1 cellular context compared by ENCODE assay signal in the genomic region with DNA sequence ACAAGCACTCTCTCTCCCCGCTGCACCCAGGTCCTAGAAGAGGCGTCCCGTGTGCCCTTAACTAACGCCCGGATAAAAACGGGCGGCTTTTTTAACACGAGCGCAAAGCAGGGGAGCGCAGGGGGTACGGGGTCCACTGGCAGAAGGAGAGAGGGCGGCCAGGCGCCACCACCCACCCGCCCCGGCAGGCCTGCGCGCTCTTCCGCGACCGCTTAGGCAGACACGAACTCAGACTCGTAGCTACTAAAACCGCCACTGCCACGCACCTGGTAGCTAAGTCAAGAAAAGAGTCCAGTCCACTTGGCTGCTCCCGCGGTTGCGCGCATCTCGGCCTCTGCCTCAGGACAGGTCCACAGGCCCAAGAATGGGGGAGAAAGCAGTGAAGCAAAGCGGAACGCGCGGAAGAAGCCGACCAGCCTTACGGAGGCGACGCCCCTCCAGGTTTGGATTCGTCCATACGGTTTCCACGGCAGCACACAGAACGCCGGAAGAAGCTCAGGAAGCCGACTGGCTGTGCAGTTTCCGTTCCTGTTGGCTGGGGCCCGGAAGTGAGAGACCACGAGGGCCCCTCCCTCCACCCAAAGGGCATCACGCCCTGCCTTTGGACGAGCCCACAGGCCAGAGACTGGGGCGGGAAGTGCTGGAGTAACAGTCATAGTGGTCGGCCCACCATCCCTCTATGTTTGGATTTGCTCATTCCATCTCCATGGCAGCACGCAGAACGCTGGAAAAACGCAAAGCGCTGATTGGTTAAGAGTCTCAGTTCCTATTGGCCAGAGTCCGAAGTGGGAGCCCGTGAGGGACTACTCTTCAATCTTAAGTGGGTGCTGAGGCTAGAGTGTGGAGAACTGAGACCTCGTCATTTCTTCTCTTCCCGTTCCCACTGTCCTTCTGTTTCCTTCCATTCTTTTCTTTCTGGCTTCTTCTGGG.
A peak's percentile ranks its signal among the peaks of the same experiment; 100 is the strongest.
TF ChIP-seq lines count a peak whose summit lies in the region.

A gene (minus strand): TSS at position 354 of the 930 bp plus-strand sequence. CDS start 7,344 bp downstream, outside the sequence.

TF ChIP-seq in K562, 482 proteins besides CTCF, POLR2A, EP300 and RAD21 (continued from another document and continues in another):
- TF ChIP-seq, protein P1, sequence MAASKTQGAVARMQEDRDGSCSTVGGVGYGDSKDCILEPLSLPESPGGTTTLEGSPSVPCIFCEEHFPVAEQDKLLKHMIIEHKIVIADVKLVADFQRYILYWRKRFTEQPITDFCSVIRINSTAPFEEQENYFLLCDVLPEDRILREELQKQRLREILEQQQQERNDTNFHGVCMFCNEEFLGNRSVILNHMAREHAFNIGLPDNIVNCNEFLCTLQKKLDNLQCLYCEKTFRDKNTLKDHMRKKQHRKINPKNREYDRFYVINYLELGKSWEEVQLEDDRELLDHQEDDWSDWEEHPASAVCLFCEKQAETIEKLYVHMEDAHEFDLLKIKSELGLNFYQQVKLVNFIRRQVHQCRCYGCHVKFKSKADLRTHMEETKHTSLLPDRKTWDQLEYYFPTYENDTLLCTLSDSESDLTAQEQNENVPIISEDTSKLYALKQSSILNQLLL (CRISPR knock-in tag; IDR thresholded peaks at IDR 0.05; ENCODE audit: borderline replicate concordance): no peak
- peak; percentile 86 for TF ChIP-seq ASH1L (IDR thresholded peaks at IDR 0.05; ENCODE audit: borderline replicate concordance, low read depth, partially characterized antibody)
- no peak for TF ChIP-seq ZNF24 (IDR thresholded peaks at IDR 0.05)
- no peak for TF ChIP-seq ZNF778 (CRISPR knock-in tag; IDR thresholded peaks at IDR 0.05)
- TF ChIP-seq DIDO1 (tag; IDR thresholded peaks at IDR 0.05; ENCODE audit: low read depth): no peak; the same call in 1 of the 2 replicates
- no peak for TF ChIP-seq NR2F6 (CRISPR knock-in tag; IDR thresholded peaks at IDR 0.05)
- no peak for TF ChIP-seq ZNF217 (CRISPR knock-in tag; IDR thresholded peaks at IDR 0.05)
- peak; percentile 98 for TF ChIP-seq ETV1 (tag; conservative IDR thresholded peaks at IDR 0.05; ENCODE audit: low read depth)
- TF ChIP-seq PYGO2 (tag; IDR thresholded peaks at IDR 0.05): no peak
- TF ChIP-seq MCM7 (IDR thresholded peaks at IDR 0.05): no peak
- TF ChIP-seq BRD4 (IDR thresholded peaks at IDR 0.05): no peak
- no peak for TF ChIP-seq RBM15 (IDR thresholded peaks at IDR 0.05; ENCODE audit: insufficient read depth, low read length)
- no peak for TF ChIP-seq SMARCE1 (IDR thresholded peaks at IDR 0.05)
- TF ChIP-seq BRF1 (IDR thresholded peaks at IDR 0.05; ENCODE audit: borderline replicate concordance, extremely low read depth, insufficient read length): no peak
- TF ChIP-seq, protein P2, sequence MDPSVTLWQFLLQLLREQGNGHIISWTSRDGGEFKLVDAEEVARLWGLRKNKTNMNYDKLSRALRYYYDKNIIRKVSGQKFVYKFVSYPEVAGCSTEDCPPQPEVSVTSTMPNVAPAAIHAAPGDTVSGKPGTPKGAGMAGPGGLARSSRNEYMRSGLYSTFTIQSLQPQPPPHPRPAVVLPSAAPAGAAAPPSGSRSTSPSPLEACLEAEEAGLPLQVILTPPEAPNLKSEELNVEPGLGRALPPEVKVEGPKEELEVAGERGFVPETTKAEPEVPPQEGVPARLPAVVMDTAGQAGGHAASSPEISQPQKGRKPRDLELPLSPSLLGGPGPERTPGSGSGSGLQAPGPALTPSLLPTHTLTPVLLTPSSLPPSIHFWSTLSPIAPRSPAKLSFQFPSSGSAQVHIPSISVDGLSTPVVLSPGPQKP (CRISPR knock-in tag; IDR thresholded peaks at IDR 0.05): no peak
- peak; percentile 96 for TF ChIP-seq FOXJ2 (tag; IDR thresholded peaks at IDR 0.05)
- no peak for TF ChIP-seq ZNF644 (tag; IDR thresholded peaks at IDR 0.05; ENCODE audit: low read depth)
- TF ChIP-seq, protein P3, sequence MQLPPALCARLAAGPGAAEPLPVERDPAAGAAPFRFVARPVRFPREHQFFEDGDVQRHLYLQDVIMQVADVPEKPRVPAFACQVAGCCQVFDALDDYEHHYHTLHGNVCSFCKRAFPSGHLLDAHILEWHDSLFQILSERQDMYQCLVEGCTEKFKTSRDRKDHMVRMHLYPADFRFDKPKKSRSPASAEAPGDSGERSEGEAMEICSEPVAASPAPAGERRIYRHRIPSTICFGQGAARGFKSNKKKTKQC (CRISPR knock-in tag; IDR thresholded peaks at IDR 0.05): peak; percentile 91; the same call in 1 of the 2 replicates
- TF ChIP-seq ZNF507 (tag; conservative IDR thresholded peaks at IDR 0.05): no peak
- no peak for TF ChIP-seq ZNF124 (CRISPR knock-in tag; IDR thresholded peaks at IDR 0.05)
- TF ChIP-seq, protein P4, sequence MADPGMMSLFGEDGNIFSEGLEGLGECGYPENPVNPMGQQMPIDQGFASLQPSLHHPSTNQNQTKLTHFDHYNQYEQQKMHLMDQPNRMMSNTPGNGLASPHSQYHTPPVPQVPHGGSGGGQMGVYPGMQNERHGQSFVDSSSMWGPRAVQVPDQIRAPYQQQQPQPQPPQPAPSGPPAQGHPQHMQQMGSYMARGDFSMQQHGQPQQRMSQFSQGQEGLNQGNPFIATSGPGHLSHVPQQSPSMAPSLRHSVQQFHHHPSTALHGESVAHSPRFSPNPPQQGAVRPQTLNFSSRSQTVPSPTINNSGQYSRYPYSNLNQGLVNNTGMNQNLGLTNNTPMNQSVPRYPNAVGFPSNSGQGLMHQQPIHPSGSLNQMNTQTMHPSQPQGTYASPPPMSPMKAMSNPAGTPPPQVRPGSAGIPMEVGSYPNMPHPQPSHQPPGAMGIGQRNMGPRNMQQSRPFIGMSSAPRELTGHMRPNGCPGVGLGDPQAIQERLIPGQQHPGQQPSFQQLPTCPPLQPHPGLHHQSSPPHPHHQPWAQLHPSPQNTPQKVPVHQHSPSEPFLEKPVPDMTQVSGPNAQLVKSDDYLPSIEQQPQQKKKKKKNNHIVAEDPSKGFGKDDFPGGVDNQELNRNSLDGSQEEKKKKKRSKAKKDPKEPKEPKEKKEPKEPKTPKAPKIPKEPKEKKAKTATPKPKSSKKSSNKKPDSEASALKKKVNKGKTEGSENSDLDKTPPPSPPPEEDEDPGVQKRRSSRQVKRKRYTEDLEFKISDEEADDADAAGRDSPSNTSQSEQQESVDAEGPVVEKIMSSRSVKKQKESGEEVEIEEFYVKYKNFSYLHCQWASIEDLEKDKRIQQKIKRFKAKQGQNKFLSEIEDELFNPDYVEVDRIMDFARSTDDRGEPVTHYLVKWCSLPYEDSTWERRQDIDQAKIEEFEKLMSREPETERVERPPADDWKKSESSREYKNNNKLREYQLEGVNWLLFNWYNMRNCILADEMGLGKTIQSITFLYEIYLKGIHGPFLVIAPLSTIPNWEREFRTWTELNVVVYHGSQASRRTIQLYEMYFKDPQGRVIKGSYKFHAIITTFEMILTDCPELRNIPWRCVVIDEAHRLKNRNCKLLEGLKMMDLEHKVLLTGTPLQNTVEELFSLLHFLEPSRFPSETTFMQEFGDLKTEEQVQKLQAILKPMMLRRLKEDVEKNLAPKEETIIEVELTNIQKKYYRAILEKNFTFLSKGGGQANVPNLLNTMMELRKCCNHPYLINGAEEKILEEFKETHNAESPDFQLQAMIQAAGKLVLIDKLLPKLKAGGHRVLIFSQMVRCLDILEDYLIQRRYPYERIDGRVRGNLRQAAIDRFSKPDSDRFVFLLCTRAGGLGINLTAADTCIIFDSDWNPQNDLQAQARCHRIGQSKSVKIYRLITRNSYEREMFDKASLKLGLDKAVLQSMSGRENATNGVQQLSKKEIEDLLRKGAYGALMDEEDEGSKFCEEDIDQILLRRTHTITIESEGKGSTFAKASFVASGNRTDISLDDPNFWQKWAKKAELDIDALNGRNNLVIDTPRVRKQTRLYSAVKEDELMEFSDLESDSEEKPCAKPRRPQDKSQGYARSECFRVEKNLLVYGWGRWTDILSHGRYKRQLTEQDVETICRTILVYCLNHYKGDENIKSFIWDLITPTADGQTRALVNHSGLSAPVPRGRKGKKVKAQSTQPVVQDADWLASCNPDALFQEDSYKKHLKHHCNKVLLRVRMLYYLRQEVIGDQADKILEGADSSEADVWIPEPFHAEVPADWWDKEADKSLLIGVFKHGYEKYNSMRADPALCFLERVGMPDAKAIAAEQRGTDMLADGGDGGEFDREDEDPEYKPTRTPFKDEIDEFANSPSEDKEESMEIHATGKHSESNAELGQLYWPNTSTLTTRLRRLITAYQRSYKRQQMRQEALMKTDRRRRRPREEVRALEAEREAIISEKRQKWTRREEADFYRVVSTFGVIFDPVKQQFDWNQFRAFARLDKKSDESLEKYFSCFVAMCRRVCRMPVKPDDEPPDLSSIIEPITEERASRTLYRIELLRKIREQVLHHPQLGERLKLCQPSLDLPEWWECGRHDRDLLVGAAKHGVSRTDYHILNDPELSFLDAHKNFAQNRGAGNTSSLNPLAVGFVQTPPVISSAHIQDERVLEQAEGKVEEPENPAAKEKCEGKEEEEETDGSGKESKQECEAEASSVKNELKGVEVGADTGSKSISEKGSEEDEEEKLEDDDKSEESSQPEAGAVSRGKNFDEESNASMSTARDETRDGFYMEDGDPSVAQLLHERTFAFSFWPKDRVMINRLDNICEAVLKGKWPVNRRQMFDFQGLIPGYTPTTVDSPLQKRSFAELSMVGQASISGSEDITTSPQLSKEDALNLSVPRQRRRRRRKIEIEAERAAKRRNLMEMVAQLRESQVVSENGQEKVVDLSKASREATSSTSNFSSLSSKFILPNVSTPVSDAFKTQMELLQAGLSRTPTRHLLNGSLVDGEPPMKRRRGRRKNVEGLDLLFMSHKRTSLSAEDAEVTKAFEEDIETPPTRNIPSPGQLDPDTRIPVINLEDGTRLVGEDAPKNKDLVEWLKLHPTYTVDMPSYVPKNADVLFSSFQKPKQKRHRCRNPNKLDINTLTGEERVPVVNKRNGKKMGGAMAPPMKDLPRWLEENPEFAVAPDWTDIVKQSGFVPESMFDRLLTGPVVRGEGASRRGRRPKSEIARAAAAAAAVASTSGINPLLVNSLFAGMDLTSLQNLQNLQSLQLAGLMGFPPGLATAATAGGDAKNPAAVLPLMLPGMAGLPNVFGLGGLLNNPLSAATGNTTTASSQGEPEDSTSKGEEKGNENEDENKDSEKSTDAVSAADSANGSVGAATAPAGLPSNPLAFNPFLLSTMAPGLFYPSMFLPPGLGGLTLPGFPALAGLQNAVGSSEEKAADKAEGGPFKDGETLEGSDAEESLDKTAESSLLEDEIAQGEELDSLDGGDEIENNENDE (IDR thresholded peaks at IDR 0.05; ENCODE audit: low read depth, low read length): no peak
- no peak for TF ChIP-seq KLF16 (IDR thresholded peaks at IDR 0.05)
- no peak for TF ChIP-seq FOXA1 (IDR thresholded peaks at IDR 0.05; ENCODE audit: borderline replicate concordance)
- TF ChIP-seq ZNF140 (CRISPR knock-in tag; IDR thresholded peaks at IDR 0.05): no peak
- peak; percentile 80 for TF ChIP-seq EHMT2 (IDR thresholded peaks at IDR 0.05)
- TF ChIP-seq PPARD (CRISPR knock-in tag; IDR thresholded peaks at IDR 0.05): no peak
- TF ChIP-seq TFAM (CRISPR knock-in tag; conservative IDR thresholded peaks at IDR 0.05): no peak
- TF ChIP-seq YY1 (IDR thresholded peaks at IDR 0.05; ENCODE audit: borderline replicate concordance in 1 of 3, control insufficient read depth in 1 of 3, extremely low read depth in 1 of 3, insufficient read depth in 3 of 3, insufficient read length in 1 of 3, insufficient replicate concordance in 2 of 3, low read depth in 1 of 3, low read length in 2 of 3): peak in 2 of 3 experiments; percentile 41 to 57
- TF ChIP-seq MCM2 (IDR thresholded peaks at IDR 0.05; ENCODE audit: low read depth): no peak
- TF ChIP-seq MTA2 (IDR thresholded peaks at IDR 0.05; ENCODE audit: low read depth): no peak
- no peak for TF ChIP-seq TCFL5 (CRISPR knock-in tag; conservative IDR thresholded peaks at IDR 0.05)
- no peak for TF ChIP-seq SAFB (IDR thresholded peaks at IDR 0.05; ENCODE audit: borderline replicate concordance, low read depth, low read length)
- TF ChIP-seq EZH2 (IDR thresholded peaks at IDR 0.05; ENCODE audit: borderline replicate concordance, low read depth, low read length): no peak
- TF ChIP-seq ATF7 (IDR thresholded peaks at IDR 0.05): peak; percentile 100
- no peak for TF ChIP-seq MYNN (IDR thresholded peaks at IDR 0.05)
- TF ChIP-seq MYNN (CRISPR knock-in tag; IDR thresholded peaks at IDR 0.05): no peak
- peak; percentile 87; the same call in 1 of the 2 replicates for TF ChIP-seq LCOR (CRISPR knock-in tag; IDR thresholded peaks at IDR 0.05)
- no peak for TF ChIP-seq ILF3 (IDR thresholded peaks at IDR 0.05; ENCODE audit: borderline replicate concordance)
- TF ChIP-seq ZNF212 (CRISPR knock-in tag; IDR thresholded peaks at IDR 0.05): 0 out of 2 replicates have a peak, but pooled peaks have one; percentile 60
- TF ChIP-seq, protein P5, sequence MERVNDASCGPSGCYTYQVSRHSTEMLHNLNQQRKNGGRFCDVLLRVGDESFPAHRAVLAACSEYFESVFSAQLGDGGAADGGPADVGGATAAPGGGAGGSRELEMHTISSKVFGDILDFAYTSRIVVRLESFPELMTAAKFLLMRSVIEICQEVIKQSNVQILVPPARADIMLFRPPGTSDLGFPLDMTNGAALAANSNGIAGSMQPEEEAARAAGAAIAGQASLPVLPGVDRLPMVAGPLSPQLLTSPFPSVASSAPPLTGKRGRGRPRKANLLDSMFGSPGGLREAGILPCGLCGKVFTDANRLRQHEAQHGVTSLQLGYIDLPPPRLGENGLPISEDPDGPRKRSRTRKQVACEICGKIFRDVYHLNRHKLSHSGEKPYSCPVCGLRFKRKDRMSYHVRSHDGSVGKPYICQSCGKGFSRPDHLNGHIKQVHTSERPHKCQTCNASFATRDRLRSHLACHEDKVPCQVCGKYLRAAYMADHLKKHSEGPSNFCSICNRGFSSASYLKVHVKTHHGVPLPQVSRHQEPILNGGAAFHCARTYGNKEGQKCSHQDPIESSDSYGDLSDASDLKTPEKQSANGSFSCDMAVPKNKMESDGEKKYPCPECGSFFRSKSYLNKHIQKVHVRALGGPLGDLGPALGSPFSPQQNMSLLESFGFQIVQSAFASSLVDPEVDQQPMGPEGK (CRISPR knock-in tag; IDR thresholded peaks at IDR 0.05; ENCODE audit: borderline replicate concordance): no peak
- peak; percentile 68; the same call in 1 of the 2 replicates for TF ChIP-seq ZNF766 (CRISPR knock-in tag; conservative IDR thresholded peaks at IDR 0.05)
- no peak for TF ChIP-seq ZNF174 (CRISPR knock-in tag; IDR thresholded peaks at IDR 0.05)
- TF ChIP-seq, protein P6, sequence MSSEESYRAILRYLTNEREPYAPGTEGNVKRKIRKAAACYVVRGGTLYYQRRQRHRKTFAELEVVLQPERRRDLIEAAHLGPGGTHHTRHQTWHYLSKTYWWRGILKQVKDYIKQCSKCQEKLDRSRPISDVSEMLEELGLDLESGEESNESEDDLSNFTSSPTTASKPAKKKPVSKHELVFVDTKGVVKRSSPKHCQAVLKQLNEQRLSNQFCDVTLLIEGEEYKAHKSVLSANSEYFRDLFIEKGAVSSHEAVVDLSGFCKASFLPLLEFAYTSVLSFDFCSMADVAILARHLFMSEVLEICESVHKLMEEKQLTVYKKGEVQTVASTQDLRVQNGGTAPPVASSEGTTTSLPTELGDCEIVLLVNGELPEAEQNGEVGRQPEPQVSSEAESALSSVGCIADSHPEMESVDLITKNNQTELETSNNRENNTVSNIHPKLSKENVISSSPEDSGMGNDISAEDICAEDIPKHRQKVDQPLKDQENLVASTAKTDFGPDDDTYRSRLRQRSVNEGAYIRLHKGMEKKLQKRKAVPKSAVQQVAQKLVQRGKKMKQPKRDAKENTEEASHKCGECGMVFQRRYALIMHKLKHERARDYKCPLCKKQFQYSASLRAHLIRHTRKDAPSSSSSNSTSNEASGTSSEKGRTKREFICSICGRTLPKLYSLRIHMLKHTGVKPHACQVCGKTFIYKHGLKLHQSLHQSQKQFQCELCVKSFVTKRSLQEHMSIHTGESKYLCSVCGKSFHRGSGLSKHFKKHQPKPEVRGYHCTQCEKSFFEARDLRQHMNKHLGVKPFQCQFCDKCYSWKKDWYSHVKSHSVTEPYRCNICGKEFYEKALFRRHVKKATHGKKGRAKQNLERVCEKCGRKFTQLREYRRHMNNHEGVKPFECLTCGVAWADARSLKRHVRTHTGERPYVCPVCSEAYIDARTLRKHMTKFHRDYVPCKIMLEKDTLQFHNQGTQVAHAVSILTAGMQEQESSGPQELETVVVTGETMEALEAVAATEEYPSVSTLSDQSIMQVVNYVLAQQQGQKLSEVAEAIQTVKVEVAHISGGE (CRISPR knock-in tag; IDR thresholded peaks at IDR 0.05): peak in 2 of 3 experiments; percentile 33 to 90; a peak in 2 of 6 replicates
